In the genomic region with DNA sequence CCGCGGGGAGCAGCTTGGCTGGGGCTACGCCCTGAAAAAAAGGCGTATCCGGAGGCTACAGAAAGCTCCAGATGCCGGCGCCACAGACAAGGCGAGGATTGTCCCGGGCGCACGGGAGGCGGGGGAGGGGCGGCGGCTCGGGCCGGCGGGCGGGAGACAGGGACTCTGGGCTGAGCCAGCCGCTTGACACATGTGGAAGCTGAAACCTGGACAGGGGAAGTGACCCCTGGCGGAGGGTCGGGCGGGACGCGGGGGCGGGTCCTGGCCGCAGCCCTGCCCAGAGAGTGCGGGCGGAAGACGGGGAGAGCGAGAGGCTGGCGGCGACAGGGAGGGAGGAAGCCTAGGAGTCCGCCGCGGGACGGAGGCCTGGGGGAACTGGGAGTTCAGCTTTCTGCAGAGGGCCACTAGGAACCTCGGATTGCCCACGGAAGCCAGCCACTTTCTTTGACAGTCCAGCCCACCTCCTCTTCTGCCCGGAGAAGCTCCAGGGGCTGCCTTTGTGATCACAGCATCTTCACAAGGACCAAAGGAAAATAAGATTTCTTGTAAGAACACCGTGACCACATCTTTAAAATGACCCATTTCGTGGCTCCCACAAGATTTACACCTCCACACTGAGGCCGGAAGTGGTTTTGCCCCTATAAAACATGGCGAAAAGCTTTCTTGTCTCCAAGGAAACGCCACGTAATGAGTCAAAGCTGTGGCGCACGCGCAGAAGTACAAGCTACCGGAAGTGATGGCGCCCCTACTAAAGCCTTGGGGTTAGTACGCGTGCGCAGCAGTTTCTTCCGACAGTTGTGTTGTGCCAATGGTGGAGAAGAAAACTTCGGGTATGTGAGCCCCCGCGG, we compare ENCODE assay signal across 8 cellular contexts. TPM values are rescaled to one million over a fixed set of nuclear protein-coding genes. Genes with fewer than 3 reads are reported as not detected.
DNase-seq lines count a peak whose midpoint lies in the region; ATAC-seq and TF ChIP-seq lines count a peak whose summit lies in the region.

A gene with protein sequence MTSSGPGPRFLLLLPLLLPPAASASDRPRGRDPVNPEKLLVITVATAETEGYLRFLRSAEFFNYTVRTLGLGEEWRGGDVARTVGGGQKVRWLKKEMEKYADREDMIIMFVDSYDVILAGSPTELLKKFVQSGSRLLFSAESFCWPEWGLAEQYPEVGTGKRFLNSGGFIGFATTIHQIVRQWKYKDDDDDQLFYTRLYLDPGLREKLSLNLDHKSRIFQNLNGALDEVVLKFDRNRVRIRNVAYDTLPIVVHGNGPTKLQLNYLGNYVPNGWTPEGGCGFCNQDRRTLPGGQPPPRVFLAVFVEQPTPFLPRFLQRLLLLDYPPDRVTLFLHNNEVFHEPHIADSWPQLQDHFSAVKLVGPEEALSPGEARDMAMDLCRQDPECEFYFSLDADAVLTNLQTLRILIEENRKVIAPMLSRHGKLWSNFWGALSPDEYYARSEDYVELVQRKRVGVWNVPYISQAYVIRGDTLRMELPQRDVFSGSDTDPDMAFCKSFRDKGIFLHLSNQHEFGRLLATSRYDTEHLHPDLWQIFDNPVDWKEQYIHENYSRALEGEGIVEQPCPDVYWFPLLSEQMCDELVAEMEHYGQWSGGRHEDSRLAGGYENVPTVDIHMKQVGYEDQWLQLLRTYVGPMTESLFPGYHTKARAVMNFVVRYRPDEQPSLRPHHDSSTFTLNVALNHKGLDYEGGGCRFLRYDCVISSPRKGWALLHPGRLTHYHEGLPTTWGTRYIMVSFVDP (minus strand): TSS at position 194 of the 848 bp plus-strand sequence. CDS start 307 bp downstream, outside the sequence.
A gene (plus strand): TSS at position 778 of the 848 bp plus-strand sequence. CDS start 31 bp downstream, at position 809.

- H3K4me3 ChIP-seq in left lung = peak within 1 kb of the TSS; percentile 64 to 94

- peaks cover 0 to 41% of the 10 kb centered on the region in 2 donors for H3K36me3 ChIP-seq in left lung

- ATAC-seq in GM19395 (IDR thresholded peaks at IDR 0.05; ENCODE audit: unreplicated experiment) (peak; percentile 65), HG03565 (IDR thresholded peaks at IDR 0.05; ENCODE audit: unreplicated experiment) (peak; percentile 69), left lung (peak; percentile 96)

- H3K27me3 ChIP-seq in left lung = no peaks in the 10 kb centered on the region

- intact Hi-C loops in left lung (cut with DNase I) = no loop called here

- H3K9me3 ChIP-seq in left lung = no peaks in the 10 kb centered on the region

- H3K4me1 ChIP-seq in left lung = peaks cover 22 to 55% of the 10 kb centered on the region in 2 donors

- TF ChIP-seq CTCF in C4-2B (conservative IDR thresholded peaks at IDR 0.05) (no peak), left lung (IDR thresholded peaks at IDR 0.05) (peak in 1 of 2 donors; percentile 43)

- H3K27ac ChIP-seq in C4-2B = peak within 1 kb of the TSS; percentile 85
- H3K27ac ChIP-seq in left lung = peak within 1 kb of the TSS; percentile 89 to 93

- DNase-seq in NCI-H774 (lab: John Stamatoyannopoulos, UW) (peak; percentile 95), dermis blood vessel endothelial cell (peak; percentile 98), left lung (peak; percentile 95 to 97)
- DNase-seq in activated CD4-positive, alpha-beta T cell treated with anti-CD3 and anti-CD28 coated beads, Interleukin-2, amount 50 U/mL, for 4 hours = peak; percentile 94 to 95
- peak; percentile 91 to 96 for DNase-seq in stimulated activated CD4-positive, alpha-beta T cell treated with anti-CD3 and anti-CD28 coated beads, Interleukin-2, amount 100 ng/mL, for 48 hours

RNA-seq across cellular contexts. Expression of the first gene that starts in this region (rescaled TPM):
- total RNA-seq in dermis blood vessel endothelial cell = 54.1 and 104 TPM in 2 replicates
- 100 to 1,000 TPM in 1 of 2 donors, 10 to 100 TPM in 1; 97.1 to 120 TPM for total RNA-seq in left lung

RNA-seq across cellular contexts. Expression of the second gene that starts in this region (rescaled TPM):
- total RNA-seq in dermis blood vessel endothelial cell = 70.9 and 122 TPM in 2 replicates
- 10 to 100 TPM; 66.1 to 70.5 TPM for total RNA-seq in left lung

Comparison
In these comparisons a context has a peak if more than half of its experiments do, and no peak if none do; other contexts are left out.
1. Peak in every context shown above with its lines: DNase-seq, ATAC-seq, H3K4me3 ChIP-seq and H3K27ac ChIP-seq.